ENCODE assay signal across 10 cellular contexts in genomic region chr6:34560366-34561226, GRCh38. TPM values are rescaled to one million over a fixed set of nuclear protein-coding genes. Genes with fewer than 3 reads are reported as not detected.
DNase-seq lines count a peak whose midpoint lies in the region; ATAC-seq and TF ChIP-seq lines count a peak whose summit lies in the region.
"Had no signal": no experiment of that assay in that cellular context is flagged by ENCODE, and none has a peak within 500 bp of the region (broad histone marks: within the 10 kb centered on the region; RNA-seq: fewer than 3 reads in every experiment).

No MANE protein-coding gene starts in this region.

- H3K4me1 ChIP-seq in SJCRH30 = no peaks in the 10 kb centered on the region
- H3K4me1 ChIP-seq: pancreas had no signal

- 0 out of 2 replicates have a peak, but pooled peaks cover 3% of the 10 kb centered on the region for H3K27me3 ChIP-seq in SJCRH30
- H3K27me3 ChIP-seq: pancreas had no signal

- H3K9me3 ChIP-seq in SJCRH30 (replicated peaks) = no peaks in the 10 kb centered on the region
- H3K9me3 ChIP-seq: pancreas had no signal

- no peak for TF ChIP-seq CTCF in AG10803 (conservative IDR thresholded peaks at IDR 0.05; ENCODE audit: low read length)

- H3K36me3 ChIP-seq in SJCRH30 = no peaks in the 10 kb centered on the region
- H3K36me3 ChIP-seq: pancreas had no signal

- no peak for ATAC-seq in HG03135 (IDR thresholded peaks at IDR 0.05; ENCODE audit: unreplicated experiment)
- ATAC-seq: pancreas had no signal

- DNase-seq in AG10803 (ENCODE audit: low read depth) = peak; percentile 17
- DNase-seq in HT-29 (ENCODE audit: low spot score) = peak; percentile 65
- DNase-seq in SJCRH30 = peak; percentile 49 to 50
- DNase-seq in inferior parietal cortex (ENCODE audit: extremely low spot score) = peak; percentile 57
- no peak for DNase-seq in DMS79 treated with DMSO at 0.1 percent for 48 hours (lab: John Stamatoyannopoulos, UW)
- no peak for DNase-seq in SIG-M5 treated with dmso at 0.1 percent for 504 hours (lab: John Stamatoyannopoulos, UW; ENCODE audit: unreplicated experiment)
- no peak for DNase-seq in middle frontal gyrus (ENCODE audit: extremely low spot score, low spot score)
- DNase-seq: activated naive CD8-positive, alpha-beta T cell treated with anti-CD3 and anti-CD28 coated beads for 36 hours had no signal

- H3K27ac ChIP-seq in SJCRH30 = no peak overlapping the region
- H3K27ac ChIP-seq: pancreas had no signal

- no peak overlapping the region for H3K4me3 ChIP-seq in AG10803 (ENCODE audit: low read length)
- no peak overlapping the region for H3K4me3 ChIP-seq in SJCRH30
- H3K4me3 ChIP-seq: pancreas had no signal

RNA-seq across cellular contexts. Expression of gene SPDEF, which starts 4.5 kb away (rescaled TPM):
- total RNA-seq in HT-29 (2014; rRNA removed; shearing (Covaris generic)) = 55.1 and 59.6 TPM in 2 replicates
- not detected in 2 replicates for total RNA-seq in SJCRH30 (2014; rRNA removed; shearing (Covaris generic))
- total RNA-seq: activated naive CD8-positive, alpha-beta T cell treated with anti-CD3 and anti-CD28 coated beads for 36 hours had no signal

Comparison
In these comparisons a context has a peak if more than half of its experiments do, and no peak if none do; other contexts are left out.
1. DNase-seq: peak in AG10803 (single experiment), HT-29 (single experiment), SJCRH30 (2 of 2) and inferior parietal cortex (single experiment); none in DMS79 treated with DMSO at 0.1 percent for 48 hours (single experiment), SIG-M5 treated with dmso at 0.1 percent for 504 hours (single experiment) and middle frontal gyrus (single experiment).
2. RNA of gene SPDEF, which starts 4.5 kb away (total RNA-seq): 55.1 to 59.6 TPM in HT-29; not detected in SJCRH30; every median in the first group is over 10 times any median in the second.